ENCODE assay signal across 23 cellular contexts in genomic region chr5:41412496-41412895, GRCh38.
DNase-seq lines count a peak whose midpoint lies in the region; ATAC-seq and TF ChIP-seq lines count a peak whose summit lies in the region.
"Had no signal": no experiment of that assay in that cellular context is flagged by ENCODE, and none has a peak within 500 bp of the region (broad histone marks: within the 10 kb centered on the region; RNA-seq: fewer than 3 reads in every experiment).

No MANE protein-coding gene starts in this region.

- H3K36me3 ChIP-seq in cardiac muscle cell (no peaks in the 10 kb centered on the region), GM23248 (ENCODE audit: low read depth) (no peaks in the 10 kb centered on the region), PC-3 (ENCODE audit: low read depth, low read length) (no peaks in the 10 kb centered on the region), mesendoderm (ENCODE audit: control insufficient read depth, insufficient read depth, low read length) (no peaks in the 10 kb centered on the region)
- H3K36me3 ChIP-seq: BLaER1, MG63 had no signal

- H4K8ac ChIP-seq in mesendoderm (ENCODE audit: low read depth, low read length) = no peak overlapping the region

- in situ Hi-C loops in GM23248 (cut with MboI) = no loop called here

- H3K27me3 ChIP-seq in cardiac muscle cell (no peaks in the 10 kb centered on the region), GM23248 (replicated peaks; ENCODE audit: insufficient read depth) (no peaks in the 10 kb centered on the region), PC-3 (ENCODE audit: low read length) (no peaks in the 10 kb centered on the region), mesendoderm (ENCODE audit: insufficient read depth, low read length, poor library complexity) (no peaks in the 10 kb centered on the region)
- H3K27me3 ChIP-seq: BLaER1, MG63 had no signal

- H3K56ac ChIP-seq in mesendoderm (ENCODE audit: low read length) = no peak overlapping the region

- TF ChIP-seq CTCF in cardiac muscle cell (IDR thresholded peaks at IDR 0.05; ENCODE audit: low read depth, low read length) = no peak
- TF ChIP-seq CTCF in PC-3 (conservative IDR thresholded peaks at IDR 0.05; ENCODE audit: low read depth, low read length) = no peak

- CTCF ChIA-PET in PC-3 (lab: Charles Lee) = no interaction called here
- CTCF ChIA-PET in activated CD4-positive, alpha-beta memory T cell treated with anti-CD3 and anti-CD28 coated beads, Interleukin-2, amount 10 ng/mL, durations not matched to agents 7 days and 5 days (lab: Charles Lee) = no interaction called here

- H3K4me1 Mint-ChIP-seq in activated CD4-positive, alpha-beta memory T cell treated with anti-CD3 and anti-CD28 coated beads, Interleukin-2, amount 10 ng/mL, durations not matched to agents 7 days and 5 days = no peaks in the 10 kb centered on the region

- H2AK5ac ChIP-seq in mesendoderm (ENCODE audit: low read length) = no peak overlapping the region

- H3K27ac Mint-ChIP-seq in activated CD4-positive, alpha-beta memory T cell treated with anti-CD3 and anti-CD28 coated beads, Interleukin-2, amount 10 ng/mL, durations not matched to agents 7 days and 5 days = no peak overlapping the region
- H3K27ac Mint-ChIP-seq: CD4-positive, alpha-beta T cell had no signal

- no peak overlapping the region for H2BK15ac ChIP-seq in mesendoderm (replicated peaks; ENCODE audit: low read depth)

- H2AFZ ChIP-seq in GM23248 = peak overlapping the region; percentile 38; the same call in 1 of the 2 replicates
- H2AFZ ChIP-seq in PC-3 (ENCODE audit: low read length) = no peak overlapping the region
- H2AFZ ChIP-seq: PC-9 had no signal

- POLR2A ChIA-PET in PC-3 (lab: Charles Lee; ENCODE audit: unreplicated experiment) = no interaction called here
- POLR2A ChIA-PET in activated CD4-positive, alpha-beta memory T cell treated with anti-CD3 and anti-CD28 coated beads, Interleukin-2, amount 10 ng/mL, durations not matched to agents 7 days and 5 days (lab: Charles Lee) = no interaction called here

- H3K27ac ChIP-seq in cardiac muscle cell (peak overlapping the region; percentile 56), GM23248 (no peak overlapping the region), PC-3 (ENCODE audit: low read length) (peak overlapping the region; percentile 91; the same call in 1 of the 2 replicates), mesendoderm (ENCODE audit: low read depth, low read length) (no peak overlapping the region)
- H3K27ac ChIP-seq: BLaER1, PC-9, SK-N-MC had no signal

- H3K36me3 Mint-ChIP-seq in activated CD4-positive, alpha-beta memory T cell treated with anti-CD3 and anti-CD28 coated beads, Interleukin-2, amount 10 ng/mL, durations not matched to agents 7 days and 5 days (ENCODE audit: low read depth) = no peaks in the 10 kb centered on the region

- H3K18ac ChIP-seq in mesendoderm (ENCODE audit: low read length) = no peak overlapping the region

- H3K4me1 ChIP-seq in cardiac muscle cell (ENCODE audit: low read depth) = peaks cover 21% of the 10 kb centered on the region
- H3K4me1 ChIP-seq in GM23248 (ENCODE audit: insufficient read depth) = peaks cover 72% of the 10 kb centered on the region
- peaks cover 83% of the 10 kb centered on the region for H3K4me1 ChIP-seq in PC-3 (ENCODE audit: insufficient read depth, low read length)
- H3K4me1 ChIP-seq in mesendoderm (ENCODE audit: control insufficient read depth, low read depth, low read length) = no peaks in the 10 kb centered on the region
- H3K4me1 ChIP-seq: BLaER1 had no signal

- H3K79me1 ChIP-seq in mesendoderm (ENCODE audit: low read length) = no peaks in the 10 kb centered on the region

- H3K9me3 Mint-ChIP-seq in activated CD4-positive, alpha-beta memory T cell treated with anti-CD3 and anti-CD28 coated beads, Interleukin-2, amount 10 ng/mL, durations not matched to agents 7 days and 5 days = no peaks in the 10 kb centered on the region
- H3K9me3 Mint-ChIP-seq: CD4-positive, alpha-beta T cell had no signal

- H3K9ac ChIP-seq in GM23248 = no peak overlapping the region
- H3K9ac ChIP-seq in PC-3 (ENCODE audit: low read length) = no peak overlapping the region
- no peak overlapping the region for H3K9ac ChIP-seq in mesendoderm (ENCODE audit: low read length)
- H3K9ac ChIP-seq: BLaER1 had no signal

- H3K4ac ChIP-seq in mesendoderm (ENCODE audit: low read depth, low read length) = no peak overlapping the region

- peaks cover 64% of the 10 kb centered on the region for H3F3A ChIP-seq in GM23248 (ENCODE audit: insufficient read depth)
- peaks cover 19% of the 10 kb centered on the region for H3F3A ChIP-seq in PC-3 (ENCODE audit: low read length, unreplicated experiment)

- peak overlapping the region; percentile 19 for H3K4me2 ChIP-seq in GM23248 (ENCODE audit: unreplicated experiment)
- H3K4me2 ChIP-seq in PC-3 (ENCODE audit: low read length) = 0 out of 2 replicates have a peak overlapping the region, but pooled peaks have one; percentile 38
- H3K4me2 ChIP-seq in mesendoderm (ENCODE audit: low read length) = no peak overlapping the region
- H3K4me2 ChIP-seq: BLaER1, PC-9 had no signal

- DNase-seq in cardiac muscle cell (ENCODE audit: low read depth in 1 of 2, low spot score in 1 of 2) = peak in 1 of 2 donors; percentile 23
- DNase-seq in Right ventricle myocardium inferior (ENCODE audit: missing footprints) = no peak
- no peak for DNase-seq in GM23248
- DNase-seq in PC-3 = no peak
- DNase-seq in mesendoderm = peak; percentile 9
- no peak for DNase-seq in activated CD4-positive, alpha-beta memory T cell treated with anti-CD3 and anti-CD28 coated beads, Interleukin-2, amount 10 ng/mL, durations not matched to agents 7 days and 5 days
- DNase-seq in HuH-7 (ENCODE audit: low spot score) = no peak
- DNase-seq: 8988T; CD4-positive, alpha-beta T cell; H7; MG63; NCI-H1105 treated with DMSO at 0.1 percent for 48 hours; NCI-H146; NCI-H1930; NCI-H2107; NCI-H526; NCI-H82; NK-92 treated with Interleukin-12 subunit alpha and Interleukin-12 subunit beta, amount 100 ng/mL, for 24 hours; PC-9; SHP77 had no signal

- no peaks in the 10 kb centered on the region for H4K20me1 ChIP-seq in GM23248 (ENCODE audit: insufficient read depth)
- H4K20me1 ChIP-seq in PC-3 (ENCODE audit: low read length) = no peaks in the 10 kb centered on the region
- H4K20me1 ChIP-seq: BLaER1 had no signal

- H3K79me2 ChIP-seq in GM23248 (ENCODE audit: insufficient read depth) (no peaks in the 10 kb centered on the region), PC-3 (ENCODE audit: low read length) (no peaks in the 10 kb centered on the region), mesendoderm (ENCODE audit: control insufficient read depth, insufficient read depth, low read length) (no peaks in the 10 kb centered on the region)

- intact Hi-C loops in Right ventricle myocardium inferior (cut with DNase I) (no loop called here), PC-3 (cut with micrococcal nuclease) (loop anchor here (10.0 kb wide), 2 partner anchors 428 to 508 kb away; partner anchors contain the start of gene C7)

- no peaks in the 10 kb centered on the region for H3K27me3 Mint-ChIP-seq in activated CD4-positive, alpha-beta memory T cell treated with anti-CD3 and anti-CD28 coated beads, Interleukin-2, amount 10 ng/mL, durations not matched to agents 7 days and 5 days
- H3K27me3 Mint-ChIP-seq: CD4-positive, alpha-beta T cell had no signal

- BruUV-seq in PC-3 (replicated peaks; lab: Mats Ljungman, UMichigan) = no TSS peak

- H3K4me3 ChIP-seq in cardiac muscle cell (no peak overlapping the region), GM23248 (no peak overlapping the region), PC-3 (ENCODE audit: low read length) (no peak overlapping the region), mesendoderm (ENCODE audit: low read length) (no peak overlapping the region)
- H3K4me3 ChIP-seq: BLaER1, K562, MG63, PC-9, SK-N-MC had no signal

- no peak overlapping the region for H3K4me3 Mint-ChIP-seq in activated CD4-positive, alpha-beta memory T cell treated with anti-CD3 and anti-CD28 coated beads, Interleukin-2, amount 10 ng/mL, durations not matched to agents 7 days and 5 days
- H3K4me3 Mint-ChIP-seq: CD4-positive, alpha-beta T cell had no signal

- no peaks in the 10 kb centered on the region for H3K9me3 ChIP-seq in cardiac muscle cell (ENCODE audit: low read depth)
- H3K9me3 ChIP-seq in GM23248 (ENCODE audit: low read depth) = no peaks in the 10 kb centered on the region
- no peaks in the 10 kb centered on the region for H3K9me3 ChIP-seq in PC-3 (ENCODE audit: low read length)
- H3K9me3 ChIP-seq: BLaER1, MG63 had no signal

- H2BK120ac ChIP-seq in mesendoderm (ENCODE audit: low read depth, low read length) = no peak overlapping the region

- H4K5ac ChIP-seq in mesendoderm (ENCODE audit: low read length) = no peak overlapping the region

- ATAC-seq in Right ventricle myocardium inferior (no peak), PC-3 (no peak)
- ATAC-seq: K562 had no signal

- WGBS in GM23248 (ENCODE audit: low coverage in 1 of 2, low lambda C conversion rate in 2 of 2, missing lambda C conversion rate in 2 of 2), 2 experiments = 78 to 87% methylated on average over 2 of the region's 2 CpGs
- no CpG with 5 or more reads among the region's 2 CpGs for WGBS in mesendoderm (ENCODE audit: extremely low coverage, insufficient coverage, low lambda C conversion rate)

- H3K9me2 ChIP-seq in GM23248 (ENCODE audit: insufficient read depth) = no peaks in the 10 kb centered on the region
- no peaks in the 10 kb centered on the region for H3K9me2 ChIP-seq in PC-3 (replicated peaks; ENCODE audit: low read length)

- no peak overlapping the region for H2BK5ac ChIP-seq in mesendoderm (ENCODE audit: low read length)

- H3K23ac ChIP-seq in mesendoderm (ENCODE audit: low read length) = no peak overlapping the region

Comparison
In these comparisons a context has a peak if more than half of its experiments do, and no peak if none do; other contexts are left out.
1. H3K27ac ChIP-seq: peak in cardiac muscle cell (single experiment) and PC-3 (single experiment); none in GM23248 (single experiment) and mesendoderm (single experiment).